1 cellular context compared by ENCODE assay signal in the genomic region with DNA sequence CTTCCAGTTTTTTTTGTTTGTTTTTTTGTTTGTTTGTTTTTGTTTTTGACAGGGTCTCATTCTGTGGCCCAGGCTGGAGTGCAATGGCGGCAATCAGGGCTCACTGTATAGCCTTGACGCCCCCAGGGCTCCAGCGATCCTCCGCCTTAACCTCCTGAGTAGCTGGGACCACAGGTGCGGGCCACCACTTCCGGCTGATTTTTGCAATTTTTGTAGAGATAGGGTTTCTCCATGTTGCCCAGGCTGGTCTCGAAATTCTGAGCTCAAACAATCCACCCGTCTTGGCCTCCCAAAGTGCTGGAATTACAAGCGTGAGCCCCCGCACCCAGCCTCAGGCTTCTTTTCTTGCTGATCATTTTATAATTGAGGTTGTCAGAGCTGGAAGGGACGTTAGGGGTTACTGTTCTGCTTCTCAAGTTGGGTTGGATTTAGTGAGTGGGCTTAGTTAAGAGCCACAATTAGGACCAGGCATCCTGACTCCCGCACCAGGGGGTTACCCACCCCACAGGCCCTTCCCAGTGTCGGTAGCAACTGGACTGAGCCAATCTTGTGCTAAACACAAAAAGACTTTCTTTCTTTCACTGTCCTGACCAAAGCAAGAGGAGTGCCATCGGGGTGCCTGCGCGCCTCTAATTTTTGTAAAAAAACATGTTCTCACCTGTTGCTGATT.
TF ChIP-seq lines count a peak whose summit lies in the region.

No MANE protein-coding gene starts in this region.

TF ChIP-seq in K562, 482 proteins besides CTCF, POLR2A, EP300 and RAD21 (continued from another document and continues in another):
- no peak for TF ChIP-seq SIX5 (IDR thresholded peaks at IDR 0.05; ENCODE audit: borderline replicate concordance in 1 of 2, insufficient read depth in 1 of 2, low read depth in 1 of 2, low read length in 2 of 2)
- no peak for TF ChIP-seq BCL6 (CRISPR knock-in tag; IDR thresholded peaks at IDR 0.05)
- no peak for TF ChIP-seq HNRNPLL (IDR thresholded peaks at IDR 0.05; ENCODE audit: low read depth, low read length, poor library complexity, severe bottlenecking)
- TF ChIP-seq POLR2AphosphoS2 (IDR thresholded peaks at IDR 0.05; ENCODE audit: low read length), result no peak
- TF ChIP-seq ZC3H4 (CRISPR knock-in tag; IDR thresholded peaks at IDR 0.05; ENCODE audit: borderline replicate concordance), result no peak
- no peak for TF ChIP-seq TGIF2 (CRISPR knock-in tag; IDR thresholded peaks at IDR 0.05)
- TF ChIP-seq NUFIP1 (IDR thresholded peaks at IDR 0.05; ENCODE audit: partially characterized antibody), result peak; percentile 41
- no peak for TF ChIP-seq GATA2 (CRISPR knock-in tag; IDR thresholded peaks at IDR 0.05)
- TF ChIP-seq, protein P1, sequence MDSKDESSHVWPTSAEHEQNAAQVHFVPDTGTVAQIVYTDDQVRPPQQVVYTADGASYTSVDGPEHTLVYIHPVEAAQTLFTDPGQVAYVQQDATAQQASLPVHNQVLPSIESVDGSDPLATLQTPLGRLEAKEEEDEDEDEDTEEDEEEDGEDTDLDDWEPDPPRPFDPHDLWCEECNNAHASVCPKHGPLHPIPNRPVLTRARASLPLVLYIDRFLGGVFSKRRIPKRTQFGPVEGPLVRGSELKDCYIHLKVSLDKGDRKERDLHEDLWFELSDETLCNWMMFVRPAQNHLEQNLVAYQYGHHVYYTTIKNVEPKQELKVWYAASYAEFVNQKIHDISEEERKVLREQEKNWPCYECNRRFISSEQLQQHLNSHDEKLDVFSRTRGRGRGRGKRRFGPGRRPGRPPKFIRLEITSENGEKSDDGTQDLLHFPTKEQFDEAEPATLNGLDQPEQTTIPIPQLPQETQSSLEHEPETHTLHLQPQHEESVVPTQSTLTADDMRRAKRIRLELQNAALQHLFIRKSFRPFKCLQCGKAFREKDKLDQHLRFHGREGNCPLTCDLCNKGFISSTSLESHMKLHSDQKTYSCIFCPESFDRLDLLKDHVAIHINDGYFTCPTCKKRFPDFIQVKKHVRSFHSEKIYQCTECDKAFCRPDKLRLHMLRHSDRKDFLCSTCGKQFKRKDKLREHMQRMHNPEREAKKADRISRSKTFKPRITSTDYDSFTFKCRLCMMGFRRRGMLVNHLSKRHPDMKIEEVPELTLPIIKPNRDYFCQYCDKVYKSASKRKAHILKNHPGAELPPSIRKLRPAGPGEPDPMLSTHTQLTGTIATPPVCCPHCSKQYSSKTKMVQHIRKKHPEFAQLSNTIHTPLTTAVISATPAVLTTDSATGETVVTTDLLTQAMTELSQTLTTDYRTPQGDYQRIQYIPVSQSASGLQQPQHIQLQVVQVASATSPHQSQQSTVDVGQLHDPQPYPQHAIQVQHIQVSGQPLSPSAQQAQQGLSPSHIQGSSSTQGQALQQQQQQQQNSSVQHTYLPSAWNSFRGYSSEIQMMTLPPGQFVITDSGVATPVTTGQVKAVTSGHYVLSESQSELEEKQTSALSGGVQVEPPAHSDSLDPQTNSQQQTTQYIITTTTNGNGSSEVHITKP (IDR thresholded peaks at IDR 0.05; ENCODE audit: partially characterized antibody), result peak; percentile 98
- no peak for TF ChIP-seq KLF16 (IDR thresholded peaks at IDR 0.05)
- no peak for TF ChIP-seq SMAD4 (CRISPR knock-in tag; conservative IDR thresholded peaks at IDR 0.05)
- no peak for TF ChIP-seq HNRNPUL1 (IDR thresholded peaks at IDR 0.05; ENCODE audit: low read length)
- TF ChIP-seq THRB (CRISPR knock-in tag; conservative IDR thresholded peaks at IDR 0.05), result no peak
- TF ChIP-seq FOXK2 (conservative IDR thresholded peaks at IDR 0.05 in 1 of 2, IDR thresholded peaks at IDR 0.05 in 1 of 2; ENCODE audit: low read depth in 2 of 2), result peak; percentile 11 to 57; a peak in 3 of 4 replicates
- no peak for TF ChIP-seq U2AF1 (optimal IDR thresholded peaks at IDR 0.05; ENCODE audit: low read depth, low read length)
- no peak for TF ChIP-seq SMARCC2 (IDR thresholded peaks at IDR 0.05; ENCODE audit: low read depth)
- no peak for TF ChIP-seq ZNF561 (CRISPR knock-in tag; conservative IDR thresholded peaks at IDR 0.05)
- no peak for TF ChIP-seq MEF2D (tag; conservative IDR thresholded peaks at IDR 0.05; ENCODE audit: low read depth)
- TF ChIP-seq SAFB2 (IDR thresholded peaks at IDR 0.05; ENCODE audit: borderline replicate concordance, low read depth, low read length, severe bottlenecking), result no peak
- no peak for TF ChIP-seq PRMT5 (CRISPR knock-in tag; IDR thresholded peaks at IDR 0.05)
- TF ChIP-seq POLR3G (IDR thresholded peaks at IDR 0.05; ENCODE audit: extremely low read depth, insufficient read length, insufficient replicate concordance), result no peak
- TF ChIP-seq SFPQ (IDR thresholded peaks at IDR 0.05; ENCODE audit: low read depth, low read length), result no peak
- TF ChIP-seq, protein P2, sequence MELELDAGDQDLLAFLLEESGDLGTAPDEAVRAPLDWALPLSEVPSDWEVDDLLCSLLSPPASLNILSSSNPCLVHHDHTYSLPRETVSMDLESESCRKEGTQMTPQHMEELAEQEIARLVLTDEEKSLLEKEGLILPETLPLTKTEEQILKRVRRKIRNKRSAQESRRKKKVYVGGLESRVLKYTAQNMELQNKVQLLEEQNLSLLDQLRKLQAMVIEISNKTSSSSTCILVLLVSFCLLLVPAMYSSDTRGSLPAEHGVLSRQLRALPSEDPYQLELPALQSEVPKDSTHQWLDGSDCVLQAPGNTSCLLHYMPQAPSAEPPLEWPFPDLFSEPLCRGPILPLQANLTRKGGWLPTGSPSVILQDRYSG (tag; conservative IDR thresholded peaks at IDR 0.05; ENCODE audit: low read depth), result no peak
- TF ChIP-seq HDAC8 (tag; IDR thresholded peaks at IDR 0.05), result no peak
- no peak for TF ChIP-seq MYC (IDR thresholded peaks at IDR 0.05; ENCODE audit: low read depth, low read length)
- TF ChIP-seq MYC (CRISPR knock-in tag; IDR thresholded peaks at IDR 0.05; ENCODE audit: borderline replicate concordance, low read depth), result no peak
- TF ChIP-seq THAP7 (CRISPR knock-in tag; IDR thresholded peaks at IDR 0.05), result no peak
- no peak for TF ChIP-seq CCAR2 (IDR thresholded peaks at IDR 0.05; ENCODE audit: low read depth, low read length)
- peak; percentile 25; the same call in 1 of the 2 replicates for TF ChIP-seq ZNF507 (tag; conservative IDR thresholded peaks at IDR 0.05)
- TF ChIP-seq ELK1 (CRISPR knock-in tag; IDR thresholded peaks at IDR 0.05), result no peak
- no peak for TF ChIP-seq FOXA3 (CRISPR knock-in tag; conservative IDR thresholded peaks at IDR 0.05 in 1 of 2, IDR thresholded peaks at IDR 0.05 in 1 of 2)
- no peak for TF ChIP-seq CBFA2T3 (IDR thresholded peaks at IDR 0.05)
- TF ChIP-seq STAT5A (IDR thresholded peaks at IDR 0.05; ENCODE audit: borderline replicate concordance, low read length), result no peak
- TF ChIP-seq NFE2 (IDR thresholded peaks at IDR 0.05; ENCODE audit: low read depth), result no peak
- TF ChIP-seq RB1 (IDR thresholded peaks at IDR 0.05; ENCODE audit: low read depth), result peak; percentile 61; the same call in 1 of the 2 replicates
- no peak for TF ChIP-seq TAL1 (IDR thresholded peaks at IDR 0.05)
- TF ChIP-seq, protein P3, sequence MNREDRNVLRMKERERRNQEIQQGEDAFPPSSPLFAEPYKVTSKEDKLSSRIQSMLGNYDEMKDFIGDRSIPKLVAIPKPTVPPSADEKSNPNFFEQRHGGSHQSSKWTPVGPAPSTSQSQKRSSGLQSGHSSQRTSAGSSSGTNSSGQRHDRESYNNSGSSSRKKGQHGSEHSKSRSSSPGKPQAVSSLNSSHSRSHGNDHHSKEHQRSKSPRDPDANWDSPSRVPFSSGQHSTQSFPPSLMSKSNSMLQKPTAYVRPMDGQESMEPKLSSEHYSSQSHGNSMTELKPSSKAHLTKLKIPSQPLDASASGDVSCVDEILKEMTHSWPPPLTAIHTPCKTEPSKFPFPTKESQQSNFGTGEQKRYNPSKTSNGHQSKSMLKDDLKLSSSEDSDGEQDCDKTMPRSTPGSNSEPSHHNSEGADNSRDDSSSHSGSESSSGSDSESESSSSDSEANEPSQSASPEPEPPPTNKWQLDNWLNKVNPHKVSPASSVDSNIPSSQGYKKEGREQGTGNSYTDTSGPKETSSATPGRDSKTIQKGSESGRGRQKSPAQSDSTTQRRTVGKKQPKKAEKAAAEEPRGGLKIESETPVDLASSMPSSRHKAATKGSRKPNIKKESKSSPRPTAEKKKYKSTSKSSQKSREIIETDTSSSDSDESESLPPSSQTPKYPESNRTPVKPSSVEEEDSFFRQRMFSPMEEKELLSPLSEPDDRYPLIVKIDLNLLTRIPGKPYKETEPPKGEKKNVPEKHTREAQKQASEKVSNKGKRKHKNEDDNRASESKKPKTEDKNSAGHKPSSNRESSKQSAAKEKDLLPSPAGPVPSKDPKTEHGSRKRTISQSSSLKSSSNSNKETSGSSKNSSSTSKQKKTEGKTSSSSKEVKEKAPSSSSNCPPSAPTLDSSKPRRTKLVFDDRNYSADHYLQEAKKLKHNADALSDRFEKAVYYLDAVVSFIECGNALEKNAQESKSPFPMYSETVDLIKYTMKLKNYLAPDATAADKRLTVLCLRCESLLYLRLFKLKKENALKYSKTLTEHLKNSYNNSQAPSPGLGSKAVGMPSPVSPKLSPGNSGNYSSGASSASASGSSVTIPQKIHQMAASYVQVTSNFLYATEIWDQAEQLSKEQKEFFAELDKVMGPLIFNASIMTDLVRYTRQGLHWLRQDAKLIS (CRISPR knock-in tag; IDR thresholded peaks at IDR 0.05), result no peak
- no peak for TF ChIP-seq E2F3 (CRISPR knock-in tag; IDR thresholded peaks at IDR 0.05)
- peak; percentile 89; the same call in 1 of the 2 replicates for TF ChIP-seq ATF6 (CRISPR knock-in tag; IDR thresholded peaks at IDR 0.05)
- no peak for TF ChIP-seq PYGO2 (tag; IDR thresholded peaks at IDR 0.05)
- no peak for TF ChIP-seq TOE1 (IDR thresholded peaks at IDR 0.05; ENCODE audit: borderline replicate concordance)
- TF ChIP-seq TOE1 (CRISPR knock-in tag; IDR thresholded peaks at IDR 0.05; ENCODE audit: borderline replicate concordance, low read depth), result 0 out of 2 replicates have a peak, but pooled peaks have one; percentile 18
- TF ChIP-seq ZBTB8A (IDR thresholded peaks at IDR 0.05; ENCODE audit: partially characterized antibody), result no peak
- no peak for TF ChIP-seq SIRT6 (IDR thresholded peaks at IDR 0.05; ENCODE audit: low read depth, low read length)
- TF ChIP-seq ZBED1 (IDR thresholded peaks at IDR 0.05), result no peak
- no peak for TF ChIP-seq XRCC5 (IDR thresholded peaks at IDR 0.05; ENCODE audit: low read depth, low read length)
- no peak for TF ChIP-seq ZNF3 (CRISPR knock-in tag; IDR thresholded peaks at IDR 0.05)
